Comparison of ENCODE assay signal across 25 cellular contexts in the genomic region with DNA sequence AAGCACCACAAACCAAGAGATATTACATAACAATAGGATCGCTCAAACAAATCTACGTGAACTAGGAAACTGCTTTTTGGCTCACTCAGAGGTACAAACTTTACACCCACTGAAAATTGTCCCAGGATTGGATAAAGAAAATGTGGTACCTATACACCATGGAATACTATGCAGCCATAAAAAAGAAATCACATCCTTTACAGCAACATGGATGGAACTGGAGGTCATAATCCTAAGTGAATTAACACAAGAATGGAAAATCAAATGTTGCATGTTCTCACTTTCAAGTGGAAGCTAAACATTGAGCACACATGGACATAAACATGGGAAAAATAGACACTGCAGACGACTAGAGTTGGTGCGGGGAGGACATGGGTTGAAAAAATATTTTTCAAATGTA.
"Had no signal": no experiment of that assay in that cellular context is flagged by ENCODE, and none has a peak within 500 bp of the region (broad histone marks: within the 10 kb centered on the region; RNA-seq: fewer than 3 reads in every experiment).

No MANE protein-coding gene starts in this region.

- DNase-seq: islet precursor cell; left ventricle myocardium inferior; mesendoderm; naive B cell; natural killer cell; pancreas; posterior cingulate gyrus; retina; right cardiac atrium; spleen; stimulated activated CD4-positive, alpha-beta T cell treated with anti-CD3 and anti-CD28 coated beads, Interleukin-4, amount 100 ng/mL, for 24 hours; stimulated activated naive CD4-positive, alpha-beta T cell; tibial artery; trophoblast cell; upper lobe of right lung had no signal

- H3K4me1 Mint-ChIP-seq: naive B cell; stimulated activated effector memory CD8-positive, alpha-beta T cell treated with anti-CD3 and anti-CD28 coated beads, Interleukin-12 subunit alpha, Interleukin-12 subunit beta, amount 100 ng/mL, for 72 hours had no signal

- H3K9me3 Mint-ChIP-seq: natural killer cell; stimulated activated effector memory CD8-positive, alpha-beta T cell treated with anti-CD3 and anti-CD28 coated beads, Interleukin-12 subunit alpha, Interleukin-12 subunit beta, amount 100 ng/mL, for 72 hours had no signal

- H3K27me3 ChIP-seq: hepatocyte, pancreas, spleen, suprapubic skin, tibial artery, upper lobe of right lung had no signal

- H3K4me1 ChIP-seq: pancreas, prostate gland had no signal

- FAIRE-seq: pancreas, urothelium cell line had no signal

- H3K27ac ChIP-seq: hepatocyte, pancreas, suprapubic skin, thoracic aorta, tibial artery, upper lobe of right lung had no signal

- H3K36me3 ChIP-seq: left ventricle myocardium inferior, pancreas, prostate gland, spleen, suprapubic skin, thoracic aorta, tibial artery, upper lobe of right lung had no signal

- H3K4me3 ChIP-seq: hepatocyte, left ventricle myocardium inferior, lung, pancreas, prostate gland, skin epidermis, spleen, suprapubic skin, thoracic aorta, tibial artery, upper lobe of right lung had no signal

- H3K9me3 ChIP-seq: left ventricle myocardium inferior, pancreas, prostate gland, suprapubic skin, thoracic aorta, tibial artery, upper lobe of right lung had no signal

- H3K4me3 Mint-ChIP-seq: mesothelial cell of epicardium; naive B cell; natural killer cell; stimulated activated effector memory CD8-positive, alpha-beta T cell treated with anti-CD3 and anti-CD28 coated beads, Interleukin-12 subunit alpha, Interleukin-12 subunit beta, amount 100 ng/mL, for 72 hours; stimulated activated naive CD8-positive, alpha-beta T cell treated with anti-CD3 and anti-CD28 coated beads, Interleukin-15, Interleukin-2, amounts not matched to agents 100 ng/mL and 50 ng/mL, for 24 hours had no signal

- H3K4me2 ChIP-seq: hepatocyte had no signal

- H2AFZ ChIP-seq: hepatocyte had no signal

- H3K79me2 ChIP-seq: hepatocyte had no signal

- H3K36me3 Mint-ChIP-seq: naive B cell; natural killer cell; stimulated activated effector memory CD8-positive, alpha-beta T cell treated with anti-CD3 and anti-CD28 coated beads, Interleukin-12 subunit alpha, Interleukin-12 subunit beta, amount 100 ng/mL, for 72 hours had no signal

- ATAC-seq: natural killer cell; right cardiac atrium; stimulated activated effector memory CD8-positive, alpha-beta T cell treated with anti-CD3 and anti-CD28 coated beads, Interleukin-12 subunit alpha, Interleukin-12 subunit beta, amount 100 ng/mL, for 72 hours had no signal
